ENCODE assay signal across 8 cellular contexts in the genomic region with DNA sequence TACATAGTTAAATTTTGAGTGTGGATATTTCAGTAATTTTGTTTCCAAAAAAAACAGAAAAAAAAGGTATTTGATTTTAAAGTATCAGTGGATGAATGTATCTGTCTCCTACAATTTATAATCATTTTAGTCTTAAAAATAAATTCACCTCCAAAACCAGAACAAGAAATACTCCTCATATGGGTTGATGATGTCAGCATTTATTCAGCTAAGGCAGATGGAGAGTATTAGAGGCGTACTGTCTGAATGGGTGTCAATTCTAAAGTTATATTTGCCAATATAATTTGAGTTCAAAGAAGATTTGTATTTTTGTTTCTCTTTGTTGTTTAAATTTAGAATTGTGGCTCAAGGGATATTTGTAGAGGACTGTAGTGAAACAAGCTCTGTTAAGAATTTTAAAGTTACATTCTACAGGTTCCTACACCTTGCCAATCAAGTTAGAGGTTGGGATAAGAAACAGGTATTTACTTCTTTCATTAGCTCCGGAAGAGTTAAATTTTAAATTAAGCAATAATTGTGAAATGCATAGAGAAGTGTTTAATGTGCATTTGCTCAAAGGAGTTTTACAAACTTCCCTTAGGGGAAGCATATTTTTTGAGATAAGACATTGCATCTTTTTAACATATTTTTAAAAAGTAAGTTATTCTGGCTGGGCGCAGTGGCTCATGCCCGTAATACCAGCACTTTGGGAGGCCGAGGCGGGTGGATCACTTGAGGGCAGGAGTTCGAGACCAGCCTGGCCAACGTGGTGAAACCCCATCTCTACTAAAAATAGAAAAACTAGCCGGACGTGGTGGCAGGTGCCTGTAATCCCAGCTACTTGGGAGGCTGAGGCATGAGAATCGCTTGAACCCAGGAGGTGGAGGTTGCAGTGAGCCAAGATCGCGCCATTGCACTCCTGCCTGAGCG. TPM values are rescaled to one million over a fixed set of nuclear protein-coding genes. Genes with fewer than 3 reads are reported as not detected.
DNase-seq lines count a peak whose midpoint lies in the region; ATAC-seq, FAIRE-seq and TF ChIP-seq lines count a peak whose summit lies in the region.

No MANE protein-coding gene starts in this region.

- no peaks in the 10 kb centered on the region for H3K36me3 Mint-ChIP-seq in activated CD4-positive, alpha-beta T cell treated with anti-CD3 and anti-CD28 coated beads, Interleukin-2, amount 10 ng/mL, durations not matched to agents 24 days and 14 days (ENCODE audit: low read depth)
- no peaks in the 10 kb centered on the region for H3K36me3 Mint-ChIP-seq in activated CD4-positive, alpha-beta T cell treated with anti-CD3 and anti-CD28 coated beads, Interleukin-2, amount 10 ng/mL, durations not matched to agents 7 days and 5 days (ENCODE audit: low read depth)
- no peaks in the 10 kb centered on the region for H3K36me3 Mint-ChIP-seq in activated naive CD8-positive, alpha-beta T cell treated with anti-CD3 and anti-CD28 coated beads, Interleukin-2, amount 50 U/mL, for 24 hours (ENCODE audit: low read depth)

- no peak for TF ChIP-seq CTCF in transverse colon (IDR thresholded peaks at IDR 0.05)

- no peaks in the 10 kb centered on the region for H3K9me3 ChIP-seq in transverse colon

- peaks cover 7% of the 10 kb centered on the region for H3K4me1 Mint-ChIP-seq in activated CD4-positive, alpha-beta T cell treated with anti-CD3 and anti-CD28 coated beads, Interleukin-2, amount 10 ng/mL, durations not matched to agents 24 days and 14 days
- H3K4me1 Mint-ChIP-seq in activated CD4-positive, alpha-beta T cell treated with anti-CD3 and anti-CD28 coated beads, Interleukin-2, amount 10 ng/mL, durations not matched to agents 7 days and 5 days = peaks cover 9% of the 10 kb centered on the region
- H3K4me1 Mint-ChIP-seq in activated naive CD8-positive, alpha-beta T cell treated with anti-CD3 and anti-CD28 coated beads, Interleukin-2, amount 50 U/mL, for 24 hours = peaks cover 12% of the 10 kb centered on the region

- no peak overlapping the region for H3K27ac Mint-ChIP-seq in activated CD4-positive, alpha-beta T cell treated with anti-CD3 and anti-CD28 coated beads, Interleukin-2, amount 10 ng/mL, durations not matched to agents 24 days and 14 days
- no peak overlapping the region for H3K27ac Mint-ChIP-seq in activated CD4-positive, alpha-beta T cell treated with anti-CD3 and anti-CD28 coated beads, Interleukin-2, amount 10 ng/mL, durations not matched to agents 7 days and 5 days
- no peak overlapping the region for H3K27ac Mint-ChIP-seq in activated naive CD8-positive, alpha-beta T cell treated with anti-CD3 and anti-CD28 coated beads, Interleukin-2, amount 50 U/mL, for 24 hours

- peaks cover 28% of the 10 kb centered on the region for H3K27me3 Mint-ChIP-seq in activated CD4-positive, alpha-beta T cell treated with anti-CD3 and anti-CD28 coated beads, Interleukin-2, amount 10 ng/mL, durations not matched to agents 24 days and 14 days
- peaks cover 22% of the 10 kb centered on the region for H3K27me3 Mint-ChIP-seq in activated CD4-positive, alpha-beta T cell treated with anti-CD3 and anti-CD28 coated beads, Interleukin-2, amount 10 ng/mL, durations not matched to agents 7 days and 5 days
- H3K27me3 Mint-ChIP-seq in activated naive CD8-positive, alpha-beta T cell treated with anti-CD3 and anti-CD28 coated beads, Interleukin-2, amount 50 U/mL, for 24 hours = peaks cover 17% of the 10 kb centered on the region

- H3K4me3 ChIP-seq in transverse colon = peak overlapping the region in 3 of 4 donors; percentile 51 to 82 (median 71)

- no peaks in the 10 kb centered on the region for H3K36me3 ChIP-seq in transverse colon

- H3K4me1 ChIP-seq in transverse colon = peaks cover 0 to 16% (median 0%) of the 10 kb centered on the region in 4 donors

- no peaks in the 10 kb centered on the region for H3K27me3 ChIP-seq in transverse colon

- in situ Hi-C loops in transverse colon (cut with MboI; ENCODE audit: low pct_ligation_motif_present in 1 of 4, low pct_unique_long_range_greater_than_20kb in 1 of 4, low sequenced_read_pairs in 3 of 4) = no loop called here

- FAIRE-seq in islet of Langerhans (lab: Jason Lieb, UNC) = peak; percentile 61
- FAIRE-seq in GM12892 (lab: Jason Lieb, UNC) = no peak

- peak overlapping the region in 2 of 4 donors; percentile 75 to 77 for H3K27ac ChIP-seq in transverse colon

- CTCF ChIA-PET in activated CD4-positive, alpha-beta T cell treated with anti-CD3 and anti-CD28 coated beads, Interleukin-2, amount 10 ng/mL, durations not matched to agents 7 days and 5 days (lab: Charles Lee) = no interaction called here

- no peak for DNase-seq in activated CD4-positive, alpha-beta T cell treated with anti-CD3 and anti-CD28 coated beads, Interleukin-2, amount 10 ng/mL, durations not matched to agents 24 days and 14 days
- DNase-seq in activated CD4-positive, alpha-beta T cell treated with anti-CD3 and anti-CD28 coated beads, Interleukin-2, amount 10 ng/mL, durations not matched to agents 7 days and 5 days = no peak
- DNase-seq in activated naive CD8-positive, alpha-beta T cell treated with anti-CD3 and anti-CD28 coated beads, Interleukin-2, amount 50 U/mL, for 24 hours = no peak
- DNase-seq in transverse colon (no peak), DMS153 treated with DMSO at 0.1 percent for 48 hours (lab: John Stamatoyannopoulos, UW; ENCODE audit: unreplicated experiment) (no peak), DMS79 (lab: John Stamatoyannopoulos, UW) (no peak), GM12892 (ENCODE audit: insufficient read length) (no peak)

- TF ChIP-seq POLR2A in transverse colon (IDR thresholded peaks at IDR 0.05) (no peak), GM12892 (IDR thresholded peaks at IDR 0.05; ENCODE audit: low read depth, low read length) (no peak)

- intact Hi-C loops in activated CD4-positive, alpha-beta T cell treated with anti-CD3 and anti-CD28 coated beads, Interleukin-2, amount 10 ng/mL, durations not matched to agents 24 days and 14 days (cut with micrococcal nuclease) = no loop called here
- intact Hi-C loops in transverse colon (cut with DNase I; ENCODE audit: low total_unique reads) = no loop called here

- no peak for ATAC-seq in activated naive CD8-positive, alpha-beta T cell treated with anti-CD3 and anti-CD28 coated beads, Interleukin-2, amount 50 U/mL, for 24 hours

- peak overlapping the region; percentile 81 for H3K4me3 Mint-ChIP-seq in activated CD4-positive, alpha-beta T cell treated with anti-CD3 and anti-CD28 coated beads, Interleukin-2, amount 10 ng/mL, durations not matched to agents 24 days and 14 days
- no peak overlapping the region for H3K4me3 Mint-ChIP-seq in activated CD4-positive, alpha-beta T cell treated with anti-CD3 and anti-CD28 coated beads, Interleukin-2, amount 10 ng/mL, durations not matched to agents 7 days and 5 days
- peak overlapping the region; percentile 70 for H3K4me3 Mint-ChIP-seq in activated naive CD8-positive, alpha-beta T cell treated with anti-CD3 and anti-CD28 coated beads, Interleukin-2, amount 50 U/mL, for 24 hours

- POLR2A ChIA-PET in activated CD4-positive, alpha-beta T cell treated with anti-CD3 and anti-CD28 coated beads, Interleukin-2, amount 10 ng/mL, durations not matched to agents 7 days and 5 days (lab: Charles Lee) = no interaction called here

- no peaks in the 10 kb centered on the region for H3K9me3 Mint-ChIP-seq in activated CD4-positive, alpha-beta T cell treated with anti-CD3 and anti-CD28 coated beads, Interleukin-2, amount 10 ng/mL, durations not matched to agents 24 days and 14 days
- no peaks in the 10 kb centered on the region for H3K9me3 Mint-ChIP-seq in activated CD4-positive, alpha-beta T cell treated with anti-CD3 and anti-CD28 coated beads, Interleukin-2, amount 10 ng/mL, durations not matched to agents 7 days and 5 days
- H3K9me3 Mint-ChIP-seq in activated naive CD8-positive, alpha-beta T cell treated with anti-CD3 and anti-CD28 coated beads, Interleukin-2, amount 50 U/mL, for 24 hours = no peaks in the 10 kb centered on the region

- no peak for TF ChIP-seq EP300 in transverse colon (IDR thresholded peaks at IDR 0.05; ENCODE audit: low read depth)

- 51 to 65% methylated on average over 6 to 14 of the region's 14 CpGs for WGBS in transverse colon (ENCODE audit: low coverage in 1 of 2), 2 donors

RNA-seq across cellular contexts. Expression of a gene that starts 1.2 kb away (rescaled TPM):
- total RNA-seq in activated CD4-positive, alpha-beta T cell treated with anti-CD3 and anti-CD28 coated beads, Interleukin-2, amount 10 ng/mL, durations not matched to agents 24 days and 14 days = 0.28 and 0.44 TPM in 2 replicates
- not detected for total RNA-seq in activated CD4-positive, alpha-beta T cell treated with anti-CD3 and anti-CD28 coated beads, Interleukin-2, amount 10 ng/mL, durations not matched to agents 7 days and 5 days
- 1 to 10 TPM; 2.0 to 8.3 (median 6.1) TPM for total RNA-seq in transverse colon
- polyA plus RNA-seq in GM12892 (2012; ENCODE audit: missing spikeins) = 9.2 TPM
